Comparison of ENCODE assay signal across 2 cellular contexts in genomic region chr11:20048246-20048645, GRCh38.
TF ChIP-seq lines count a peak whose summit lies in the region.

No MANE protein-coding gene starts in this region.

TF ChIP-seq in SK-N-SH, 30 proteins besides CTCF, POLR2A, EP300 and RAD21 (continued from another document):
- TF ChIP-seq PBX3 (IDR thresholded peaks at IDR 0.05) = no peak
- TF ChIP-seq NRF1 (IDR thresholded peaks at IDR 0.05; ENCODE audit: low read depth, low read length) = no peak
- TF ChIP-seq EZH2phosphoT487 (IDR thresholded peaks at IDR 0.05; ENCODE audit: borderline replicate concordance, low read depth) = no peak
- TF ChIP-seq TAF1 (IDR thresholded peaks at IDR 0.05; ENCODE audit: borderline replicate concordance, low read depth, low read length) = no peak
- TF ChIP-seq IRF3 (IDR thresholded peaks at IDR 0.05; ENCODE audit: low read depth, low read length) = no peak
- TF ChIP-seq RFX5 (IDR thresholded peaks at IDR 0.05; ENCODE audit: low read length) = no peak
- TF ChIP-seq TCF12 (IDR thresholded peaks at IDR 0.05) = no peak
- TF ChIP-seq YY1 (IDR thresholded peaks at IDR 0.05; ENCODE audit: low read depth) = no peak
- no peak for TF ChIP-seq ZBTB33 (IDR thresholded peaks at IDR 0.05; ENCODE audit: borderline replicate concordance, low read depth)
- no peak for TF ChIP-seq NFIC (IDR thresholded peaks at IDR 0.05; ENCODE audit: borderline replicate concordance)
- no peak for TF ChIP-seq MXI1 (IDR thresholded peaks at IDR 0.05; ENCODE audit: low read depth, low read length)
- TF ChIP-seq JUND (IDR thresholded peaks at IDR 0.05) = no peak

TF ChIP-seq in SK-N-SH treated with all-trans-retinoic acid at 6 μM for 48 hours, 23 proteins besides CTCF, POLR2A, EP300 and RAD21 (continued from another document):
- no peak for TF ChIP-seq ZC3H10 (CRISPR knock-in tag; IDR thresholded peaks at IDR 0.05)
